In the genomic region with DNA sequence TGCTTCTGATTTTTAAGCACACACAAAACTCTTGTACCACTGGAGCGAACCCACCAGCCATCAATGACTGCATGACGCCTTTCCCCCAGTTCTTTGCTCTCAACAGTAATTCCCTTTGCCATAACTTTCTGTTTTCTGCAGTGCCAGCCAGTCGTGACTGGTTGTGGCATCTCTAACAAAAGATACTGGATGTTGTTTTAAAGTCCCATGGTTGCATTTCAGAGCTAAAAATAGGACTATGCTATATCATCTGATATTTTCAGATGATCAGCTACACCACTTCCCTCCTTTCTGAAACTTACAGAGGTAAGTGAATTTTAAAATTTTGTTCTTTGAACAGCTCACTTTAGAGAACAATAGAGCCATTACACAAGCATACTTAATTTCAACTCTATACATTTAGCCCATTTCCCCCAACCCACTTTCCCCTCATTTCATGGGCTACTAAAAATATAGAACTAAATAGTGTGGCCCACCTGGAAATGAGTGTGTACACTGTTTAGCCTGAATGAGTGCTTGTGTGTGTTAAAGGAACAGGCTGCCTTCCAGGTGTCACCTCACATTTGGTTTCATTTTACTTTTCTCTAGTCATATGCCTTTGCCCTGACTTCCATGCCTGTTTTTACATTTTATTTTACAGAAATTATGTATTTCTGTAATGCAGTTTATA, we compare ENCODE assay signal across 11 cellular contexts.
DNase-seq lines count a peak whose midpoint lies in the region; ATAC-seq, FAIRE-seq and TF ChIP-seq lines count a peak whose summit lies in the region.
"Had no signal": no experiment of that assay in that cellular context is flagged by ENCODE, and none has a peak within 500 bp of the region (broad histone marks: within the 10 kb centered on the region; RNA-seq: fewer than 3 reads in every experiment).

No MANE protein-coding gene starts in this region.

- peak; percentile 90 for ATAC-seq in GM21526 (IDR thresholded peaks at IDR 0.05; ENCODE audit: low FRiP score, unreplicated experiment)
- ATAC-seq in HG03175 (IDR thresholded peaks at IDR 0.05; ENCODE audit: unreplicated experiment): peak; percentile 84
- peak; percentile 74 for ATAC-seq in GM12878

- RAD21 ChIA-PET in GM12878 (lab: Charles Lee; ENCODE audit: unreplicated experiment): interaction anchor here (0.8 to 14.2 kb wide), 12 partner anchors 10 to 142 kb away, joined by 3 to 185 read pairs (median 10); partner anchors contain the start of gene ZC3H12C

- POLR2A ChIA-PET in GM12878 (lab: Charles Lee): interaction anchor here (0.6 to 3.6 kb wide), 10 partner anchors 8 to 141 kb away, joined by 3 to 34 read pairs (median 4); no protein-coding TSS in a partner anchor

- peak; percentile 13 for FAIRE-seq in GM12878 (lab: Jason Lieb, UNC)

- H3K4me2 ChIP-seq in GM12878 (ENCODE audit: control insufficient read depth, insufficient read depth): peak overlapping the region; percentile 90

- H4K20me1 ChIP-seq in GM12878 (ENCODE audit: control insufficient read depth, insufficient read depth): no peaks in the 10 kb centered on the region

- no peaks in the 10 kb centered on the region for H3K36me3 ChIP-seq in GM12878 (ENCODE audit: control insufficient read depth in 2 of 2, insufficient read depth in 2 of 2, low read length in 1 of 2)
- H3K36me3 ChIP-seq: right atrium auricular region had no signal

- no peak for TF ChIP-seq POLR2A in GM12878 (IDR thresholded peaks at IDR 0.05; ENCODE audit: low read depth, low read length)

- 28% methylated on average over 3 of the region's 3 CpGs for WGBS in GM12878 (ENCODE audit: insufficient coverage, insufficient replicate concordance, low lambda C conversion rate, missing lambda C conversion rate)

- H3K27ac ChIP-seq in GM12878 (ENCODE audit: control insufficient read depth, insufficient read depth) (peak overlapping the region; percentile 81), dorsolateral prefrontal cortex (no peak overlapping the region), coronary artery (no peak overlapping the region)
- H3K27ac ChIP-seq: right atrium auricular region had no signal

- H3K9ac ChIP-seq in GM12878 (ENCODE audit: control insufficient read depth, insufficient read depth, low read length): peak overlapping the region; percentile 46

- H2AFZ ChIP-seq in GM12878 (ENCODE audit: control insufficient read depth, low read depth, low read length): peak overlapping the region; percentile 63

- H3K27me3 ChIP-seq in GM12878 (replicated peaks in 1 of 2; ENCODE audit: control insufficient read depth in 2 of 2, insufficient read depth in 2 of 2, low read length in 1 of 2) (no peaks in the 10 kb centered on the region), dorsolateral prefrontal cortex (peaks cover 0 to 3% (median 0%) of the 10 kb centered on the region in 45 donors)
- H3K27me3 ChIP-seq: right atrium auricular region had no signal

- peaks cover 34% of the 10 kb centered on the region for H3K4me1 ChIP-seq in GM12878 (ENCODE audit: control insufficient read depth, insufficient read depth, low read length)
- H3K4me1 ChIP-seq: right atrium auricular region had no signal

- TF ChIP-seq CTCF in GM12878 (IDR thresholded peaks at IDR 0.05 in 2 of 3, conservative IDR thresholded peaks at IDR 0.05 in 1 of 3; ENCODE audit: control insufficient read depth in 2 of 3, extremely low read depth in 1 of 3, insufficient read depth in 1 of 3, low read depth in 3 of 3, low read length in 3 of 3): no peak
- TF ChIP-seq CTCF in dorsolateral prefrontal cortex (IDR thresholded peaks at IDR 0.05 in 54 of 56, conservative IDR thresholded peaks at IDR 0.05 in 2 of 56; ENCODE audit: low read depth in 1 of 56, partially characterized antibody in 56 of 56): no peak
- TF ChIP-seq CTCF in coronary artery (IDR thresholded peaks at IDR 0.05): no peak

- CTCF ChIA-PET in GM12878 (lab: Yijun Ruan, JAX): interaction anchor here (1.0 to 4.5 kb wide), 9 partner anchors 9 to 141 kb away, joined by 3 to 36 read pairs (median 5); no protein-coding TSS in a partner anchor

- peak; percentile 53 to 92; a peak in 3 of 4 replicates for TF ChIP-seq EP300 in GM12878 (IDR thresholded peaks at IDR 0.05; ENCODE audit: borderline replicate concordance in 1 of 2, control insufficient read depth in 1 of 2, low read depth in 2 of 2, low read length in 2 of 2)

- H3K79me2 ChIP-seq in GM12878 (ENCODE audit: control insufficient read depth, insufficient read depth, low read length): no peaks in the 10 kb centered on the region

- DNase-seq in NCI-H510A treated with DMSO at 0.1 percent for 48 hours (lab: John Stamatoyannopoulos, UW) (peak; percentile 12), NCI-H510A (lab: John Stamatoyannopoulos, UW) (no peak), GM12878 (ENCODE audit: low read depth, low spot score) (peak; percentile 61), dorsolateral prefrontal cortex (no peak), coronary artery (ENCODE audit: low spot score) (no peak)
- DNase-seq in activated effector memory CD4-positive, alpha-beta T cell treated with anti-CD3 and anti-CD28 coated beads, Interleukin-2, amount 50 U/mL, for 16 hours: no peak
- DNase-seq: activated naive CD4-positive, alpha-beta T cell treated with anti-CD3 and anti-CD28 coated beads, Interleukin-2, amount 50 U/mL, for 16 hours; NCI-H1436 treated with DMSO at 0.1 percent for 48 hours had no signal

- H3K9me3 ChIP-seq in GM12878 (replicated peaks; ENCODE audit: control insufficient read depth, insufficient read depth, low read length): peaks cover 12% of the 10 kb centered on the region; the same call in 2 of the 3 replicates
- H3K9me3 ChIP-seq: right atrium auricular region had no signal

- in situ Hi-C loops in GM12878 (cut with MboI): loop anchor here (5.0 to 10.0 kb wide), 2 partner anchors 416 to 1419 kb away; partner anchors contain the start of gene POU2AF1

- SMC1A ChIA-PET in GM12878 (lab: Charles Lee; ENCODE audit: uncharacterized antibody, unreplicated experiment): interaction anchor here (0.7 to 11.6 kb wide), 15 partner anchors 10 to 230 kb away, joined by 3 to 223 read pairs (median 11); no protein-coding TSS in a partner anchor

- intact Hi-C loops in GM12878 (cut with micrococcal nuclease; ENCODE audit: unreplicated experiment) (loop anchor here (1.0 to 2.0 kb wide), 2 partner anchors 14 to 71 kb away; no protein-coding TSS in a partner anchor), dorsolateral prefrontal cortex (cut with DNase I) (no loop called here)

- TF ChIP-seq RAD21 in GM12878 (IDR thresholded peaks at IDR 0.05; ENCODE audit: insufficient read depth, low read depth, low read length): no peak

- peak overlapping the region; percentile 14; the same call in 1 of the 2 replicates for H3K4me3 ChIP-seq in GM12878
- H3K4me3 ChIP-seq in dorsolateral prefrontal cortex: no peak overlapping the region
- H3K4me3 ChIP-seq in coronary artery: no peak overlapping the region
- H3K4me3 ChIP-seq: right atrium auricular region had no signal

- TSS peak; percentile 93 for BruUV-seq in GM12878 (replicated peaks; lab: Mats Ljungman, UMichigan)

TF ChIP-seq in GM12878, 131 proteins besides CTCF, POLR2A, EP300 and RAD21 (continues in another document):
- TF ChIP-seq SPI1 (IDR thresholded peaks at IDR 0.05; ENCODE audit: borderline replicate concordance, insufficient read depth, low read depth, low read length) (peak; percentile 63; the same call in 1 of the 2 replicates), TCF7 (IDR thresholded peaks at IDR 0.05; ENCODE audit: borderline replicate concordance) (no peak), CREB1 (IDR thresholded peaks at IDR 0.05; ENCODE audit: low read depth) (0 out of 2 replicates have a peak, but pooled peaks have one; percentile 23), SMARCA5 (IDR thresholded peaks at IDR 0.05) (0 out of 2 replicates have a peak, but pooled peaks have one; percentile 32), RELB (IDR thresholded peaks at IDR 0.05; ENCODE audit: low read depth) (no peak; the same call in 1 of the 2 replicates), ZNF592 (IDR thresholded peaks at IDR 0.05) (no peak; the same call in 1 of the 2 replicates)

Comparison
In these comparisons a context has a peak if more than half of its experiments do, and no peak if none do; other contexts are left out.
1. DNase-seq: peak in NCI-H510A treated with DMSO at 0.1 percent for 48 hours (single experiment) and GM12878 (single experiment); none in NCI-H510A (single experiment), activated effector memory CD4-positive, alpha-beta T cell treated with anti-CD3 and anti-CD28 coated beads, Interleukin-2, amount 50 U/mL, for 16 hours (single experiment), dorsolateral prefrontal cortex (0 of 10) and coronary artery (single experiment).
2. Peak in every context shown above with its lines, with median percentiles within 50 percentile points of each other: ATAC-seq.